ENCODE assay signal across 1 cellular context in the genomic region with DNA sequence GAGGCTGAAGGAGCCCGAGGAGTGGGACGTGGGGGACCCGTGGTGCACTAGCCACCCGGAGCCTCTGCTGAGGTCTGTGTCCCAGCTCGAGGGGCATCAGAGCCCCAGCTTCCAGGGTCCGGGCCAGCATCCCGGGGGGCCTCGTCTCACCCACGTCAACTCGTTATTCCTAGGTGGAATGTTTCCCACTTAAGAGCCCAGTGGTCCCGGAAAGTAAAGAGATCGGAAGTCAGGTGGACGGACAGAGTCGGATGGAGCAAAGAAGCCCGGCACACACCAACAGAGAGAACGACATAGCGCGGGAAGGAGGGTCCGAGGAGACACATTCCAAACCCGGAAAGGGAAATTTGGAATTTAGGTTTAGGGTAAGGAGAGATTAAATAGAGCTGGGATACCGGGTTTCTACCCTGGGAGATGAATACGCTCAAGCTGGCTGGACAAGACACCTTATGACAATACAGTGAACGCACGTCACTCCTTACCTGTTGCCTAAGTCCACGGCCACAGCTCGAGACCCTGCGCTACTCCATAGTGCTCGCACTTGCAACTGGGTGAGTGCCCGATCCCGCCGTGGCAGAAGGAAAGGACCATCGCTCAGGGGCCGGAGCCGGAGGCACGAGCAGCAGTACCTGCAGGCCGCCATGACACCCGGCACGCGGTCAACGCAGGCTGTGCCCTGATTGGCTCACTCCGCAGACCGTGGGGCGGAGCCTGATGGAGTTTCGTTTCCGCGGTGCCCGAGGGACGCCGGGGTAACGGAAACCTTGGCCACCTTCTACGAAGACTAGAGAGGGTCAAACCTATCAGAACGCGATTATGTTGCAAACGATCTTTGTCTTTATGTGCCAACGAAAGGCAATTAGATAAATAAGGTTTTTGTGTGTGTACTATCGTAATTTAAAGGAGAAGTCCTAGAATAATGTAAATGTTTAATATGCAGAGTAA.
TF ChIP-seq lines count a peak whose summit lies in the region.

A gene (minus strand): TSS at position 664 of the 945 bp plus-strand sequence. CDS start 21 bp downstream, at position 643.

TF ChIP-seq in H1, 55 proteins besides CTCF, POLR2A, EP300 and RAD21 (continued from another document):
- no peak for TF ChIP-seq SIX5 (IDR thresholded peaks at IDR 0.05; ENCODE audit: low read depth, low read length)
- no peak for TF ChIP-seq ZNF274 (IDR thresholded peaks at IDR 0.05; ENCODE audit: borderline replicate concordance, extremely low read depth, low read length)
